15 cellular contexts compared by ENCODE assay signal in the genomic region with DNA sequence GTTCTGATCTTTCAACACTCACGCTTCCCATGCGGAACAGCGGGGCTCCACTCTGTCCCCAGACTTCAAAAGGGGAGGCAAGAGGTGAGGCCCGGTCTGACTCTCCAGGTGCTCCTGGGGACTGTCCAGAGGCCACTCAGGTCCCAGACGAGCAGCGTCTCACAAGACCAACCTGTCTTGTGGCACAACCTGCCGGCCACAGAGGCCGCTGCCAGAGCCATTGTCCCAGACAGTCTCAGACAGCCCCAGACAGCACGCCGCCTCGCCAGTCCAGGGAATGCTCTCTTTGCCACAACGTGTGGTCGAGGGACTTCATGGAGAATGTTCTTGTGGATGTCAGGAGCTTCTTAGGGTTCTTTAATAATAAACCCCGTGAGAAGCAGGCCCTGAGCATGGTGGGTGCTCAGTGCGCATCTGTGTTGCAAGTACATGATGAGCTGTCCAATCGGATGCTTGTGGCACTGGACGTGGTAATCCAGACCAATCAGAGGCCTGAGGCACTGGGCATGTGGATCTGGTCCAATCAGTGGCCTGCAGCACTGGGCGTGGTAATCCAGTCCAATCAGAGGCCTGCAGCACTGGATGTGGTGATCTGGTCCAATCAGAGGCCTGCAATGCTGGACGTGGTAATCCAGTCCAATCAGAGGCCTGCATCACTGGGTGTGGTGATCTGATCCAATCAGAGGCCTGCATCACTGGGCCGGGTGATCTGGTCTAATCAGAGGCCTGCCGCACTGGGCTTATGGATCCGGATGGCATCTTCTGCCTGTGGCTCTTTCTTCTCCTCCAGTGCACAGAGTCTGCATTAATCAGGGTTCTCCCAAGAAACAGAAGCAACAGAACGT.
"Had no signal": no experiment of that assay in that cellular context is flagged by ENCODE, and none has a peak within 500 bp of the region (broad histone marks: within the 10 kb centered on the region; RNA-seq: fewer than 3 reads in every experiment).

No MANE protein-coding gene starts in this region.

- H3K4me3 Mint-ChIP-seq: activated CD4-positive, alpha-beta T cell treated with anti-CD3 and anti-CD28 coated beads, Interleukin-2, amount 10 ng/mL, durations not matched to agents 7 days and 5 days; activated naive CD8-positive, alpha-beta T cell; effector memory CD8-positive, alpha-beta T cell; naive thymus-derived CD8-positive, alpha-beta T cell had no signal

- H3K36me3 Mint-ChIP-seq: activated naive CD8-positive, alpha-beta T cell; naive thymus-derived CD8-positive, alpha-beta T cell had no signal

- H3K9ac ChIP-seq: parathyroid adenoma had no signal

- H3K79me2 ChIP-seq: parathyroid adenoma had no signal

- H2AFZ ChIP-seq: parathyroid adenoma had no signal

- H3K9me3 Mint-ChIP-seq: activated CD4-positive, alpha-beta T cell treated with anti-CD3 and anti-CD28 coated beads, Interleukin-2, amount 10 ng/mL, durations not matched to agents 7 days and 5 days; effector memory CD8-positive, alpha-beta T cell had no signal

- H3K27me3 Mint-ChIP-seq: activated CD4-positive, alpha-beta T cell treated with anti-CD3 and anti-CD28 coated beads, Interleukin-2, amount 10 ng/mL, durations not matched to agents 7 days and 5 days; activated naive CD8-positive, alpha-beta T cell; effector memory CD8-positive, alpha-beta T cell had no signal

- H3K4me3 ChIP-seq: sigmoid colon, thyroid gland had no signal

- H3K27me3 ChIP-seq: neutrophil, sigmoid colon, thyroid gland had no signal

- H3K27ac Mint-ChIP-seq: activated CD4-positive, alpha-beta T cell treated with anti-CD3 and anti-CD28 coated beads, Interleukin-2, amount 10 ng/mL, durations not matched to agents 7 days and 5 days; activated naive CD8-positive, alpha-beta T cell; effector memory CD8-positive, alpha-beta T cell had no signal

- H3K27ac ChIP-seq: neutrophil, parathyroid adenoma, sigmoid colon, thyroid gland had no signal

- ATAC-seq: effector memory CD8-positive, alpha-beta T cell; left cardiac atrium; naive thymus-derived CD8-positive, alpha-beta T cell had no signal

- H3K4me1 Mint-ChIP-seq: activated CD4-positive, alpha-beta T cell treated with anti-CD3 and anti-CD28 coated beads, Interleukin-2, amount 10 ng/mL, durations not matched to agents 7 days and 5 days had no signal

- H3K9me3 ChIP-seq: neutrophil, sigmoid colon, thyroid gland had no signal

- H3K4me1 ChIP-seq: parathyroid adenoma, sigmoid colon, thyroid gland had no signal

- H3K36me3 ChIP-seq: neutrophil, sigmoid colon, thyroid gland had no signal

- DNase-seq: activated CD4-positive, alpha-beta T cell treated with anti-CD3 and anti-CD28 coated beads, Interleukin-2, amount 10 ng/mL, durations not matched to agents 7 days and 5 days; activated T-cell treated with anti-CD3 and anti-CD28 coated beads for 4 hours; amniotic stem cell; caudate nucleus; effector memory CD8-positive, alpha-beta T cell; left cardiac atrium; naive thymus-derived CD8-positive, alpha-beta T cell; sigmoid colon; stimulated activated naive CD4-positive, alpha-beta T cell; T-helper 1 cell; T-helper 9 cell; thyroid gland had no signal
